20 cellular contexts compared by ENCODE assay signal in genomic region chr3:169240786-169241486, GRCh38.
A peak's percentile ranks its signal among the peaks of the same experiment; 100 is the strongest.
DNase-seq lines count a peak whose midpoint lies in the region; ATAC-seq, FAIRE-seq and TF ChIP-seq lines count a peak whose summit lies in the region.
"Had no signal": no experiment of that assay in that cellular context is flagged by ENCODE, and none has a peak within 500 bp of the region (broad histone marks: within the 10 kb centered on the region; RNA-seq: fewer than 3 reads in every experiment).

No MANE protein-coding gene starts in this region.

- H2BK15ac ChIP-seq in H1 (ENCODE audit: low read length) = no peak overlapping the region

- CTCF ChIA-PET in H1 (lab: Charles Lee; ENCODE audit: partially characterized antibody) = interaction anchor here (1.4 to 2.1 kb wide), 5 partner anchors 10 to 428 kb away, joined by 3 to 5 read pairs (median 4); no protein-coding TSS in a partner anchor

- ATAC-seq in left ventricle myocardium superior (no peak), left colon (no peak), GM18870 (IDR thresholded peaks at IDR 0.05; ENCODE audit: unreplicated experiment) (no peak)
- ATAC-seq: CD8-positive, alpha-beta T cell; gastroesophageal sphincter had no signal

- no peak for FAIRE-seq in H1 (lab: Jason Lieb, UNC)
- FAIRE-seq: colon, small intestine had no signal

- WGBS in H1 (ENCODE audit: extremely low coverage in 1 of 2, insufficient coverage in 1 of 2, insufficient read length in 1 of 2, insufficient replicate concordance in 2 of 2, low coverage in 1 of 2, low lambda C conversion rate in 2 of 2, missing lambda C conversion rate in 1 of 2), 2 experiments = 70% methylated on average over 4 of the region's 4 CpGs; no CpG with 5 or more reads in 1 of the 2 experiments

- TF ChIP-seq EP300 in H1 (IDR thresholded peaks at IDR 0.05; ENCODE audit: borderline replicate concordance in 1 of 2, low read depth in 2 of 2, low read length in 2 of 2) = no peak

- H3K27me3 Mint-ChIP-seq in osteocyte (ENCODE audit: unreplicated experiment) = no peaks in the 10 kb centered on the region

- no peaks in the 10 kb centered on the region for H3K79me1 ChIP-seq in H1 (ENCODE audit: low read depth, low read length)

- TF ChIP-seq CTCF in right atrium auricular region (IDR thresholded peaks at IDR 0.05) (no peak), H1 (IDR thresholded peaks at IDR 0.05; ENCODE audit: control extremely low read depth in 1 of 3, insufficient read depth in 1 of 3, low read depth in 1 of 3, low read length in 3 of 3) (no peak), osteocyte (IDR thresholded peaks at IDR 0.05) (no peak)

- H3K36me3 Mint-ChIP-seq in osteocyte (ENCODE audit: unreplicated experiment) = no peaks in the 10 kb centered on the region
- H3K36me3 Mint-ChIP-seq: CD8-positive, alpha-beta T cell; naive B cell had no signal

- no peak overlapping the region for H3K18ac ChIP-seq in H1 (ENCODE audit: extremely low read depth, low read length)

- H3K4me3 ChIP-seq in right atrium auricular region = no peak overlapping the region
- no peak overlapping the region for H3K4me3 ChIP-seq in H1 (ENCODE audit: extremely low read depth in 1 of 4, insufficient read depth in 2 of 4, low read depth in 3 of 4, low read length in 4 of 4)

- no peak overlapping the region for H2AK5ac ChIP-seq in H1 (ENCODE audit: low read depth, low read length)

- no peaks in the 10 kb centered on the region for H3K9me3 Mint-ChIP-seq in osteocyte (ENCODE audit: unreplicated experiment)
- H3K9me3 Mint-ChIP-seq: CD8-positive, alpha-beta T cell had no signal

- POLR2A ChIA-PET in H1 (lab: Charles Lee; ENCODE audit: partially characterized antibody) = no interaction called here

- no peak for TF ChIP-seq RAD21 in H1 (IDR thresholded peaks at IDR 0.05 in 1 of 2, conservative IDR thresholded peaks at IDR 0.05 in 1 of 2; ENCODE audit: low read depth in 2 of 2, low read length in 2 of 2)

- DNase-seq in right atrium auricular region (ENCODE audit: low spot score) (no peak), left ventricle myocardium superior (no peak), H1 (ENCODE audit: low read depth in 1 of 2, low spot score in 2 of 2) (no peak), osteocyte (ENCODE audit: extremely low spot score, unreplicated experiment) (no peak), left colon (no peak), T1000 (lab: John Stamatoyannopoulos, UW) (no peak)
- no peak for DNase-seq in activated CD4-positive, alpha-beta T cell treated with anti-CD3 and anti-CD28 coated beads, Interleukin-2, amount 50 U/mL, for 1 hour
- DNase-seq: activated CD4-positive, alpha-beta T cell treated with anti-CD3 and anti-CD28 coated beads for 48 hours; activated CD8-positive, alpha-beta memory T cell treated with anti-CD3 and anti-CD28 coated beads, Interleukin-2, amount 50 U/mL, for 4 hours; activated gamma-delta T cell; amygdala; CD8-positive, alpha-beta T cell; DND-41; naive B cell; NCI-H1105 treated with DMSO at 0.1 percent for 48 hours; NCI-H526; small intestine had no signal

- H3K27ac ChIP-seq in right atrium auricular region = peak overlapping the region; percentile 64 to 73
- no peak overlapping the region for H3K27ac ChIP-seq in H1 (ENCODE audit: low read depth, low read length)

- H3K23me2 ChIP-seq in H1 (ENCODE audit: low read depth, low read length) = no peaks in the 10 kb centered on the region

- no peak for TF ChIP-seq POLR2A in H1 (IDR thresholded peaks at IDR 0.05; ENCODE audit: control extremely low read depth in 1 of 2, low read depth in 2 of 2, low read length in 2 of 2)

- peak overlapping the region; percentile 89 for H3K4me3 Mint-ChIP-seq in osteocyte (ENCODE audit: unreplicated experiment)
- H3K4me3 Mint-ChIP-seq: CD8-positive, alpha-beta T cell; naive B cell had no signal

- H2AFZ ChIP-seq in H1 (ENCODE audit: low read length) = no peak overlapping the region

- H3K36me3 ChIP-seq in right atrium auricular region = no peaks in the 10 kb centered on the region
- no peaks in the 10 kb centered on the region for H3K36me3 ChIP-seq in H1 (ENCODE audit: control insufficient read depth in 2 of 4, insufficient read depth in 4 of 4, low read length in 3 of 4)
- H3K36me3 ChIP-seq: gastroesophageal sphincter had no signal

- H3K4me2 ChIP-seq in H1 (ENCODE audit: insufficient read depth in 1 of 2, low read depth in 2 of 2, low read length in 2 of 2) = no peak overlapping the region; a peak in 1 of 4 replicates

- H3K27ac Mint-ChIP-seq in osteocyte (ENCODE audit: unreplicated experiment) = peak overlapping the region; percentile 98
- H3K27ac Mint-ChIP-seq: CD8-positive, alpha-beta T cell; naive B cell had no signal

- no peaks in the 10 kb centered on the region for H4K20me1 ChIP-seq in H1 (replicated peaks in 1 of 2; ENCODE audit: control insufficient read depth in 1 of 2, insufficient read depth in 2 of 2, low read length in 2 of 2)

- no peaks in the 10 kb centered on the region for H3K79me2 ChIP-seq in H1 (ENCODE audit: control insufficient read depth in 1 of 2, insufficient read depth in 2 of 2, low read length in 2 of 2)

- no peak overlapping the region for H4K5ac ChIP-seq in H1 (ENCODE audit: insufficient read length, low read depth, low read length)

- H2BK120ac ChIP-seq in H1 (replicated peaks; ENCODE audit: low read depth, low read length) = no peak overlapping the region

- intact Hi-C loops in left ventricle myocardium superior (cut with micrococcal nuclease) = no loop called here
- intact Hi-C loops in left colon (cut with DNase I, micrococcal nuclease) = no loop called here

- H3K9me3 ChIP-seq in right atrium auricular region (no peaks in the 10 kb centered on the region), H1 (ENCODE audit: insufficient read depth in 2 of 2, low read depth in 1 of 2, low read length in 1 of 2) (no peaks in the 10 kb centered on the region)
- H3K9me3 ChIP-seq: gastroesophageal sphincter had no signal

- H2BK5ac ChIP-seq in H1 (ENCODE audit: low read depth, low read length) = no peak overlapping the region

- no peak overlapping the region for H2BK12ac ChIP-seq in H1 (ENCODE audit: low read depth, low read length)

- no peak overlapping the region for H3K23ac ChIP-seq in H1 (ENCODE audit: insufficient read length)

- no peak overlapping the region for H4K8ac ChIP-seq in H1 (ENCODE audit: extremely low read depth, insufficient read depth, low read length)

- H3K4me1 ChIP-seq in right atrium auricular region = no peaks in the 10 kb centered on the region
- H3K4me1 ChIP-seq in H1 (replicated peaks in 1 of 4; ENCODE audit: control insufficient read depth in 3 of 4, insufficient read depth in 4 of 4, low read length in 3 of 4) = peaks cover 0 to 21% (median 7%) of the 10 kb centered on the region in 4 experiments; a peak in 3 of 7 replicates

- peaks cover 57% of the 10 kb centered on the region for H3K4me1 Mint-ChIP-seq in osteocyte (ENCODE audit: unreplicated experiment)

- no peak overlapping the region for H3K9ac ChIP-seq in H1 (replicated peaks in 1 of 4; ENCODE audit: extremely low read depth in 1 of 4, low read depth in 3 of 4, low read length in 3 of 4)

- H3K14ac ChIP-seq in H1 (ENCODE audit: insufficient read length) = no peak overlapping the region

- H3K27me3 ChIP-seq in right atrium auricular region = no peaks in the 10 kb centered on the region
- no peaks in the 10 kb centered on the region for H3K27me3 ChIP-seq in H1 (replicated peaks in 1 of 4; ENCODE audit: control insufficient read depth in 3 of 4, extremely low read depth in 1 of 4, insufficient read depth in 3 of 4, low read length in 3 of 4)
- H3K27me3 ChIP-seq: gastroesophageal sphincter had no signal

- H4K91ac ChIP-seq in H1 (replicated peaks; ENCODE audit: insufficient read length, low read length) = peak overlapping the region; percentile 80

- H2BK20ac ChIP-seq in H1 (ENCODE audit: low read length) = no peak overlapping the region

- H3K4ac ChIP-seq in H1 (replicated peaks; ENCODE audit: insufficient read length, low read depth, low read length) = no peak overlapping the region

- no peak overlapping the region for H3K56ac ChIP-seq in H1 (replicated peaks; ENCODE audit: insufficient read length, low read depth, low read length)

TF ChIP-seq in H1, 55 proteins besides CTCF, POLR2A, EP300 and RAD21:
- TF ChIP-seq FOSL1 (IDR thresholded peaks at IDR 0.05; ENCODE audit: insufficient read depth, low read depth, low read length) (no peak), KDM5A (IDR thresholded peaks at IDR 0.05; ENCODE audit: low read length) (no peak)
